Comparison of ENCODE assay signal across 1 cellular context in genomic region chr1:9319789-9320519, GRCh38.
TF ChIP-seq lines count a peak whose summit lies in the region.

No MANE protein-coding gene starts in this region.

TF ChIP-seq in IMR-90, 13 proteins besides CTCF, POLR2A, EP300 and RAD21:
- TF ChIP-seq RFX5 (IDR thresholded peaks at IDR 0.05; ENCODE audit: low read depth, low read length) (no peak), FOS (IDR thresholded peaks at IDR 0.05; ENCODE audit: low read depth, low read length) (no peak), MXI1 (IDR thresholded peaks at IDR 0.05; ENCODE audit: borderline replicate concordance, low read depth, low read length) (no peak), SMC3 (IDR thresholded peaks at IDR 0.05; ENCODE audit: low read depth, low read length) (no peak), MAZ (IDR thresholded peaks at IDR 0.05; ENCODE audit: borderline replicate concordance, low read depth, low read length) (no peak), NFE2L2 (IDR thresholded peaks at IDR 0.05; ENCODE audit: low read depth, low read length) (no peak), CEBPB (IDR thresholded peaks at IDR 0.05; ENCODE audit: low read depth, low read length) (no peak), MAFK (IDR thresholded peaks at IDR 0.05; ENCODE audit: low read depth, low read length) (no peak)
TF ChIP-seq in IMR-90: peak in this region for 0.
